9 cellular contexts compared by ENCODE assay signal in the genomic region with DNA sequence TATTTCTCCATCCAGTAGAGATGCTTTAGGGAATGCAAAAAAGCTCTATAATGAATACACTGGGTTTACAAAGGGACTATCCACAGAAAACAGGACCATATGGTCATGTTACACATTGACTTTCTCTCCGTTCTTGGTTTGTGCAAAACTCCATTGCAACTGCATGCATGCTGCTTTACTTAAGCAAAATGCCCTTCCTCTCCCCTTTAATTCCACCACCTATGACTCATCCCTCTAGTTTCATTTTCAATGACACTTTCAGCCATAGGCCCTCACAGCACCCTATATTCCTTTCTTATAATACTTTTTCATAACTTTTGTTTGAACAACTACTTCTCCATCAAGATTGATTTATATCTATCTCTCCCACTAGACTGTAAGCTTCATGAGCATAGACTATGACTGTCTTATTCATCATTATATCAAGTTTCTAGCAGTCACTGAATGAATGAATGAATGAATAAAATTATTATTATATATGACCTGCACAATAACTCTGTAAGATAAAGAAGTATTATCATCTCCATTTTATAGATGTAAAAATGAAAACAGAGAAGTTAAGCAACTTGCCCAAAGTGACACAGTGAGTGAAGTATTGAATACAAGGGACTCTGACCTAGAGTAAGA.
DNase-seq lines count a peak whose midpoint lies in the region; ATAC-seq and TF ChIP-seq lines count a peak whose summit lies in the region.
"Had no signal": no experiment of that assay in that cellular context is flagged by ENCODE, and none has a peak within 500 bp of the region (broad histone marks: within the 10 kb centered on the region; RNA-seq: fewer than 3 reads in every experiment).

No MANE protein-coding gene starts in this region.

- POLR2A ChIA-PET in SK-N-SH (lab: Yijun Ruan, JAX), result no interaction called here

- peaks cover 7 to 18% of the 10 kb centered on the region in 2 experiments; a peak in 3 of 4 replicates for H3K4me1 ChIP-seq in SK-N-SH (ENCODE audit: control insufficient read depth in 1 of 2, insufficient read depth in 2 of 2, low read depth in 1 of 2, low read length in 1 of 2)
- peaks cover 0 to 8% (median 0%) of the 10 kb centered on the region in 4 donors for H3K4me1 ChIP-seq in tibial artery

- no peaks in the 10 kb centered on the region for H3K36me3 ChIP-seq in SK-N-SH (replicated peaks in 1 of 2; ENCODE audit: control insufficient read depth in 1 of 2, insufficient read depth in 2 of 2, low read length in 1 of 2)
- no peaks in the 10 kb centered on the region for H3K36me3 ChIP-seq in tibial artery

- WGBS in SK-N-SH (ENCODE audit: low lambda C conversion rate), result 39% methylated on average over 1 of the region's 1 CpG

- no peaks in the 10 kb centered on the region for H4K20me1 ChIP-seq in SK-N-SH (ENCODE audit: insufficient read depth)

- H3K27me3 ChIP-seq in SK-N-SH (ENCODE audit: insufficient read depth), result no peaks in the 10 kb centered on the region
- no peaks in the 10 kb centered on the region for H3K27me3 ChIP-seq in tibial artery

- H3F3A ChIP-seq in SK-N-SH (replicated peaks; ENCODE audit: insufficient read depth), result peaks cover 12% of the 10 kb centered on the region

- H3K27ac ChIP-seq in SK-N-SH (ENCODE audit: low read depth in 2 of 2, low read length in 1 of 2), result peak overlapping the region; percentile 21 to 44; a peak in 2 of 4 replicates
- H3K27ac ChIP-seq in tibial artery, result no peak overlapping the region
- H3K27ac ChIP-seq: 22Rv1 had no signal

- TF ChIP-seq EP300 in SK-N-SH (IDR thresholded peaks at IDR 0.05; ENCODE audit: borderline replicate concordance in 1 of 2, low read depth in 1 of 2, low read length in 1 of 2), result no peak

- no peaks in the 10 kb centered on the region for H3K79me2 ChIP-seq in SK-N-SH (ENCODE audit: insufficient read depth)

- TF ChIP-seq CTCF in SK-N-SH (IDR thresholded peaks at IDR 0.05) (no peak), tibial artery (IDR thresholded peaks at IDR 0.05) (no peak)

- peak; percentile 89 for ATAC-seq in HG02981 (IDR thresholded peaks at IDR 0.05; ENCODE audit: unreplicated experiment)

- 0 out of 2 replicates have a peak overlapping the region, but pooled peaks have one; percentile 6 for H3K4me2 ChIP-seq in SK-N-SH

- no peaks in the 10 kb centered on the region for H3K9me3 ChIP-seq in SK-N-SH
- H3K9me3 ChIP-seq in tibial artery, result no peaks in the 10 kb centered on the region

- intact Hi-C loops in tibial artery (cut with DNase I; ENCODE audit: low total_unique reads), result no loop called here

- H3K4me3 ChIP-seq in SK-N-SH (ENCODE audit: low read depth in 2 of 2, low read length in 1 of 2) (no peak overlapping the region), tibial artery (no peak overlapping the region)

- no peaks in the 10 kb centered on the region for H3K9me2 ChIP-seq in SK-N-SH

- H3K9ac ChIP-seq in SK-N-SH, result no peak overlapping the region

- CTCF ChIA-PET in SK-N-SH (lab: Yijun Ruan, JAX), result interaction anchor here (1.1 to 1.4 kb wide), 2 partner anchors 9 to 118 kb away, joined by 3 read pairs; no protein-coding TSS in a partner anchor

- DNase-seq in DMS 273 (lab: John Stamatoyannopoulos, UW; ENCODE audit: unreplicated experiment), result peak; percentile 40
- no peak for DNase-seq in DMS 273 treated with DMSO at 0.1 percent for 48 hours (lab: John Stamatoyannopoulos, UW)
- DNase-seq in SK-N-SH, result no peak
- DNase-seq in renal cortical epithelial cell (ENCODE audit: low read depth), result peak; percentile 73
- DNase-seq in NCI-H2196 (lab: John Stamatoyannopoulos, UW; ENCODE audit: unreplicated experiment), result no peak
- DNase-seq in tibial artery, result no peak
- DNase-seq in NCI-H1436 treated with DMSO at 0.1 percent for 48 hours (lab: John Stamatoyannopoulos, UW), result no peak

- 0 out of 2 replicates have a peak overlapping the region, but pooled peaks have one; percentile 60 for H2AFZ ChIP-seq in SK-N-SH (ENCODE audit: low read depth)

- TF ChIP-seq RAD21 in SK-N-SH (IDR thresholded peaks at IDR 0.05; ENCODE audit: low read length), result no peak

TF ChIP-seq in SK-N-SH, 30 proteins besides CTCF, POLR2A, EP300 and RAD21:
- TF ChIP-seq, protein P1, sequence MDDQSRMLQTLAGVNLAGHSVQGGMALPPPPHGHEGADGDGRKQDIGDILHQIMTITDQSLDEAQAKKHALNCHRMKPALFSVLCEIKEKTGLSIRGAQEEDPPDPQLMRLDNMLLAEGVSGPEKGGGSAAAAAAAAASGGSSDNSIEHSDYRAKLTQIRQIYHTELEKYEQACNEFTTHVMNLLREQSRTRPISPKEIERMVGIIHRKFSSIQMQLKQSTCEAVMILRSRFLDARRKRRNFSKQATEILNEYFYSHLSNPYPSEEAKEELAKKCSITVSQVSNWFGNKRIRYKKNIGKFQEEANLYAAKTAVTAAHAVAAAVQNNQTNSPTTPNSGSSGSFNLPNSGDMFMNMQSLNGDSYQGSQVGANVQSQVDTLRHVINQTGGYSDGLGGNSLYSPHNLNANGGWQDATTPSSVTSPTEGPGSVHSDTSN (IDR thresholded peaks at IDR 0.05), result no peak
- TF ChIP-seq FOSL2 (IDR thresholded peaks at IDR 0.05; ENCODE audit: borderline replicate concordance, low read depth), result peak; percentile 60
- TF ChIP-seq JUND (IDR thresholded peaks at IDR 0.05), result peak; percentile 38
- TF ChIP-seq TCF12 (IDR thresholded peaks at IDR 0.05), result 0 out of 2 replicates have a peak, but pooled peaks have one; percentile 10
- no peak for TF ChIP-seq POLR2AphosphoS5 (IDR thresholded peaks at IDR 0.05; ENCODE audit: low read depth, low read length)

Comparison
In these comparisons a context has a peak if more than half of its experiments do, and no peak if none do; other contexts are left out.
1. DNase-seq: peak in DMS 273 (single experiment) and renal cortical epithelial cell (single experiment); none in DMS 273 treated with DMSO at 0.1 percent for 48 hours (single experiment), SK-N-SH (single experiment), NCI-H2196 (single experiment), tibial artery (0 of 2) and NCI-H1436 treated with DMSO at 0.1 percent for 48 hours (single experiment).
2. H3K27ac ChIP-seq: peak in SK-N-SH (2 of 2); none in tibial artery (0 of 2).